Comparison of ENCODE assay signal across 8 cellular contexts in the genomic region with DNA sequence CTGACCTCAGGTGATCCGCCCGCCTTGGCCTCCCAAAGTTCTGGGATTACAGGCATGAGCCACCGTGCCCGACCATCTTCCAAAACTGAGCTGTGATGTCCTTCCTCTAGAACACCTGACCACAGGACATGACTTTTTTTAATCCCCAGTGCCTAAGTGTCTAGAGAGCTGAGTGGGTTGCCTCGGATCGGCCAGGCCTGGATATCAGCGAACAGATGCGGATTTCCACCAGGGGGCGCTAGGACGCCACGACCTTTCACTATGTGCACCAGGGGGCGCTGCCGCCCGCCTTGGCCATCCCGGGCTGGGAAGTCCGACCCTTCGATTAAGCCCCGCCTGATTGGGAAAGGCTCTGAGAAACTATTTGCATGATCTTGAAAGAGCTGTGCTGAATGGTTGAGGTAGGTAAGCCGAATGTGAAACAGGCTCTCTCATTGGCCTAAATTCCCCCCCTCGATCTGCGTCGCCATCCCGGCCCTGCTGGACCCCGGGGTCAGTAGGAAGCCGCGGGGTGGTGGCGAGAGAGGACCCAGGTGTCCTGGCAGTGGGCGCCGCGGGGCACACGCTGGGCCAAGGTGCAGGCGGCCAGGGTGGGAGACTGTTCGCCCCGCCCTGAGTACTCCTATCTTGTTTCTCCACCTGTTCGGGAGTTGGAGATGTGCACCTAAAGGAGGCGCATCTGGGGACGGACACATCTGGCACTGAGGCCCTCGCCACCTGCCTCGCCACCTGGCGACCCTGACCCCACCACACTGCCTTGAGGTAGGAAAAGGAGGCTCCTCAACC. TPM values are rescaled to one million over a fixed set of nuclear protein-coding genes. Genes with fewer than 3 reads are reported as not detected.
A peak's percentile ranks its signal among the peaks of the same experiment; 100 is the strongest.
DNase-seq lines count a peak whose midpoint lies in the region; ATAC-seq, FAIRE-seq and TF ChIP-seq lines count a peak whose summit lies in the region.

A gene with protein sequence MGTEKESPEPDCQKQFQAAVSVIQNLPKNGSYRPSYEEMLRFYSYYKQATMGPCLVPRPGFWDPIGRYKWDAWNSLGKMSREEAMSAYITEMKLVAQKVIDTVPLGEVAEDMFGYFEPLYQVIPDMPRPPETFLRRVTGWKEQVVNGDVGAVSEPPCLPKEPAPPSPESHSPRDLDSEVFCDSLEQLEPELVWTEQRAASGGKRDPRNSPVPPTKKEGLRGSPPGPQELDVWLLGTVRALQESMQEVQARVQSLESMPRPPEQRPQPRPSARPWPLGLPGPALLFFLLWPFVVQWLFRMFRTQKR (plus strand): TSS at position 496 of the 786 bp plus-strand sequence. CDS start 458 bp downstream, outside the sequence.

- H2AFZ ChIP-seq in keratinocyte (ENCODE audit: control insufficient read depth, low read length), result peak within 1 kb of the TSS; percentile 79

- peak; percentile 98 for FAIRE-seq in keratinocyte (lab: Jason Lieb, UNC)

- peak within 1 kb of the TSS; percentile 55 for H3K9ac ChIP-seq in keratinocyte (ENCODE audit: control insufficient read depth, extremely low read depth, insufficient read depth, low read length)

- H3K4me1 ChIP-seq in keratinocyte (ENCODE audit: control insufficient read depth, extremely low read depth, insufficient read depth, low read length), result peaks cover 22% of the 10 kb centered on the region

- H3K9me1 ChIP-seq in keratinocyte (ENCODE audit: control insufficient read depth, extremely low read depth, insufficient read depth, low read length), result no peaks in the 10 kb centered on the region

- dilution Hi-C loops in keratinocyte (cut with MboI; ENCODE audit: extremely low pct_ligation_motif_present, low sequenced_read_pairs), result no loop called here

- H4K20me1 ChIP-seq in keratinocyte (ENCODE audit: control insufficient read depth, extremely low read depth, insufficient read depth, low read length), result no peaks in the 10 kb centered on the region

- ATAC-seq in GM19025 (IDR thresholded peaks at IDR 0.05; ENCODE audit: low read depth, unreplicated experiment) (peak; percentile 77), HG03342 (IDR thresholded peaks at IDR 0.05; ENCODE audit: unreplicated experiment) (peak; percentile 75)
- ATAC-seq in activated CD4-positive, CD25-positive, alpha-beta regulatory T cell treated with anti-CD3 and anti-CD28 coated beads, Interleukin-2, amount 50 U/mL, for 24 hours, result peak; percentile 94

- peak within 1 kb of the TSS; percentile 37 for H3K27ac ChIP-seq in keratinocyte (ENCODE audit: control insufficient read depth, insufficient read depth, low read length)

- H3K79me2 ChIP-seq in keratinocyte (ENCODE audit: control insufficient read depth, insufficient read depth, low read length), result peaks cover 14% of the 10 kb centered on the region

- no peaks in the 10 kb centered on the region for H3K9me3 ChIP-seq in keratinocyte (ENCODE audit: control insufficient read depth, low read depth, low read length)

- H3K4me2 ChIP-seq in keratinocyte (ENCODE audit: control insufficient read depth, extremely low read depth, insufficient read depth, low read depth, low read length), result peak within 1 kb of the TSS; percentile 92

- TF ChIP-seq CTCF in keratinocyte (optimal IDR thresholded peaks at IDR 0.05 in 1 of 3, IDR thresholded peaks at IDR 0.05 in 1 of 3, conservative IDR thresholded peaks at IDR 0.05 in 1 of 3; ENCODE audit: extremely low read depth in 1 of 3, insufficient read depth in 2 of 3, low read length in 3 of 3), result peak; percentile 100

- DNase-seq in AML-193 (lab: John Stamatoyannopoulos, UW), result peak; percentile 99
- DNase-seq in NCI-H446 (lab: John Stamatoyannopoulos, UW), result peak; percentile 91 to 98
- DNase-seq in cerebellar nuclear complex (lab: John Stamatoyannopoulos, UW), result peak; percentile 66 to 94
- DNase-seq in keratinocyte (ENCODE audit: low read depth, low spot score), result no peak
- peak; percentile 94 to 96 for DNase-seq in stimulated activated CD4-positive, alpha-beta T cell treated with anti-CD3 and anti-CD28 coated beads, Interleukin-15, amount 100 ng/mL, for 1 hour (ENCODE audit: low read depth in 1 of 2, low spot score in 1 of 2)

- peak within 1 kb of the TSS; percentile 50 to 78 (median 76) for H3K4me3 ChIP-seq in keratinocyte (ENCODE audit: control insufficient read depth in 2 of 3, extremely low read depth in 1 of 3, insufficient read depth in 2 of 3, low read depth in 1 of 3, low read length in 3 of 3)

- no peaks in the 10 kb centered on the region for H3K27me3 ChIP-seq in keratinocyte (ENCODE audit: control insufficient read depth, extremely low read depth, insufficient read depth, low read length)

- no peaks in the 10 kb centered on the region for H3K36me3 ChIP-seq in keratinocyte (ENCODE audit: control insufficient read depth in 2 of 2, extremely low read depth in 1 of 2, insufficient read depth in 2 of 2, low read length in 2 of 2)

RNA-seq across cellular contexts. Expression of the gene that starts here (rescaled TPM):
- 2.6 to 4.4 TPM (median 2.8 TPM) in 3 replicates for polyA plus RNA-seq in keratinocyte
- 4.6 TPM for polyA plus RNA-seq in keratinocyte (2011; ENCODE audit: low read depth)
- polyA plus RNA-seq in keratinocyte (2011; cell fraction: cytosol; rRNA removed), result 1.8 and 2.8 TPM in 2 replicates
- 7.9 and 11.8 TPM in 2 replicates for polyA plus RNA-seq in keratinocyte (2011; cell fraction: nucleus; rRNA removed)
- 3.5 and 7.2 TPM in 2 replicates for polyA plus RNA-seq in keratinocyte (2012; ENCODE audit: low replicate concordance)
- 1.3 to 3.9 TPM (median 3.9 TPM) in 3 replicates for polyA minus RNA-seq in keratinocyte
- 5.0 TPM for polyA minus RNA-seq in keratinocyte (2011; cell fraction: cytosol; rRNA and poly(A)+ RNA removed)
- polyA minus RNA-seq in keratinocyte (2011; cell fraction: nucleus; rRNA and poly(A)+ RNA removed), result 3.8 and 7.3 TPM in 2 replicates
